8 cellular contexts compared by ENCODE assay signal in the genomic region with DNA sequence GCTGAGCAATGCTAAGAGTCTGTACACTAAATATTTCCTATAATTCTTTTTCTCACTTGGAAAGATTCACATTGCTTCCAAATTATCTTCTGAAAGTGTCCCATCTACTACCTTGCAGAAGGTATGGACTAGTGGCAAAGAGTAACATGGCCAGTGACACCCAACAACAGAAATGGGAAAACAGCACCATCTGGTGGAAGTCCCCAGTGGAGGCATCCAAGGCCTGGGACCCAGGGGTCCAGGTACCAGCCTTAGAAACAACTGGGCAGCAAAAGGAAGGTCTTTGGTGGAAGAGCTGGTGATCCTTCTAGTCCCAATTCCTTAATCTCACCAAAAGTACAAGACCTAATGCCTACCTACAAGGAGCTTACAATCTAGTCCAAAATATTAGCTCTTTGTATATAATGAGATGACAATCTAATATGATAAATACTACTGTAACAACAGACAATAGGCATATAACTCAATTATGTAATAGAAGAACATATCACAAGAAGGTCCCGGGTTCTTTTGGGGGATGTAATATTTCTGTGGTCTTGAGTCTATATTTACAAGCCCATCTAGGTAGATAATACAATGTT. TPM values are rescaled to one million over a fixed set of nuclear protein-coding genes. Genes with fewer than 3 reads are reported as not detected.
DNase-seq lines count a peak whose midpoint lies in the region; ATAC-seq and TF ChIP-seq lines count a peak whose summit lies in the region.

No MANE protein-coding gene starts in this region.

- no peak overlapping the region for H3K9ac ChIP-seq in OCI-LY1 (ENCODE audit: low read length)

- H3K4me1 ChIP-seq in OCI-LY1 (ENCODE audit: insufficient read depth, low read length, severe bottlenecking): no peaks in the 10 kb centered on the region

- H3K9me3 Mint-ChIP-seq in CD14-positive monocyte: no peaks in the 10 kb centered on the region
- H3K9me3 Mint-ChIP-seq in brain: no peaks in the 10 kb centered on the region
- H3K9me3 Mint-ChIP-seq in naive thymus-derived CD8-positive, alpha-beta T cell: no peaks in the 10 kb centered on the region

- no peaks in the 10 kb centered on the region for H3K4me1 Mint-ChIP-seq in CD14-positive monocyte
- no peaks in the 10 kb centered on the region for H3K4me1 Mint-ChIP-seq in brain
- peaks cover 15 to 41% (median 37%) of the 10 kb centered on the region in 4 donors for H3K4me1 Mint-ChIP-seq in naive thymus-derived CD8-positive, alpha-beta T cell

- no peaks in the 10 kb centered on the region for H3F3A ChIP-seq in OCI-LY1 (ENCODE audit: insufficient read depth, low read length)

- intact Hi-C loops in CD14-positive monocyte (cut with micrococcal nuclease): no loop called here

- no peaks in the 10 kb centered on the region for H3K9me2 ChIP-seq in OCI-LY1 (ENCODE audit: low read depth, low read length)

- H3K27ac Mint-ChIP-seq in CD14-positive monocyte (no peak overlapping the region), brain (no peak overlapping the region)
- peak overlapping the region in 2 of 10 donors; percentile 45 to 72 for H3K27ac Mint-ChIP-seq in naive thymus-derived CD8-positive, alpha-beta T cell

- POLR2A ChIA-PET in naive thymus-derived CD8-positive, alpha-beta T cell (lab: Charles Lee): interaction anchor here (1.2 kb wide), 1 partner anchor 79 kb away, joined by 4 read pairs; no protein-coding TSS in a partner anchor

- DNase-seq in CD14-positive monocyte (ENCODE audit: low spot score): no peak
- peak in 6 of 10 donors; percentile 6 to 25 (median 12) for DNase-seq in naive thymus-derived CD8-positive, alpha-beta T cell

- no peak overlapping the region for H3K4me2 ChIP-seq in OCI-LY1 (ENCODE audit: low read length)

- H3K27me3 Mint-ChIP-seq in CD14-positive monocyte (ENCODE audit: low read depth in 3 of 3) (peaks cover 6 to 32% (median 8%) of the 10 kb centered on the region in 3 donors), brain (peaks cover 35% of the 10 kb centered on the region)
- no peaks in the 10 kb centered on the region for H3K27me3 Mint-ChIP-seq in naive thymus-derived CD8-positive, alpha-beta T cell

- H3K4me3 Mint-ChIP-seq in CD14-positive monocyte (no peak overlapping the region), brain (no peak overlapping the region)
- no peak overlapping the region for H3K4me3 Mint-ChIP-seq in naive thymus-derived CD8-positive, alpha-beta T cell

- no peaks in the 10 kb centered on the region for H3K9me3 ChIP-seq in OCI-LY1 (ENCODE audit: low read length)

- H2AFZ ChIP-seq in OCI-LY1 (ENCODE audit: low read length): no peak overlapping the region

- no peak overlapping the region for H3K27ac ChIP-seq in OCI-LY1 (ENCODE audit: low read depth, low read length, poor library complexity, severe bottlenecking)

- H3K36me3 Mint-ChIP-seq in CD14-positive monocyte (no peaks in the 10 kb centered on the region), brain (no peaks in the 10 kb centered on the region)
- H3K36me3 Mint-ChIP-seq in naive thymus-derived CD8-positive, alpha-beta T cell: peaks cover 0 to 40% (median 3%) of the 10 kb centered on the region in 3 donors

- H3K79me2 ChIP-seq in OCI-LY1 (ENCODE audit: insufficient read depth, low read length): no peaks in the 10 kb centered on the region

- no peak overlapping the region for H3K4me3 ChIP-seq in OCI-LY1 (ENCODE audit: low read depth, low read length, poor library complexity, severe bottlenecking)

- no peaks in the 10 kb centered on the region for H3K36me3 ChIP-seq in OCI-LY1 (ENCODE audit: insufficient read depth, low read length)

- no peaks in the 10 kb centered on the region for H3K27me3 ChIP-seq in OCI-LY1 (ENCODE audit: insufficient read depth, low read length)

- TF ChIP-seq CTCF in CD14-positive monocyte (IDR thresholded peaks at IDR 0.05) (peak; percentile 47), OCI-LY1 (IDR thresholded peaks at IDR 0.05; ENCODE audit: low read length) (peak; percentile 87), brain (conservative IDR thresholded peaks at IDR 0.05) (peak; percentile 35 to 36)

- peak; percentile 39 for ATAC-seq in GM18867 (IDR thresholded peaks at IDR 0.05; ENCODE audit: unreplicated experiment)
- ATAC-seq in naive thymus-derived CD8-positive, alpha-beta T cell: peak; percentile 44 to 58
- no peak for ATAC-seq in GM18498 (IDR thresholded peaks at IDR 0.05; ENCODE audit: unreplicated experiment)
- ATAC-seq in HG03460 (IDR thresholded peaks at IDR 0.05; ENCODE audit: unreplicated experiment): no peak
- ATAC-seq in GM19463 (IDR thresholded peaks at IDR 0.05; ENCODE audit: unreplicated experiment): no peak

- no peaks in the 10 kb centered on the region for H4K20me1 ChIP-seq in OCI-LY1 (ENCODE audit: insufficient read depth, low read length)

RNA-seq across cellular contexts. Expression of a gene that starts 55.3 kb away (rescaled TPM):
- polyA plus RNA-seq in CD14-positive monocyte: 1 to 10 TPM in 1 of 2 donors, under 1 TPM in 1; 0.52 to 1.0 TPM
- 4.8 TPM for polyA plus RNA-seq in brain (ENCODE audit: insufficient read depth, low read depth, low replicate concordance)
- 10 to 100 TPM; 73.0 to 74.6 TPM for total RNA-seq in naive thymus-derived CD8-positive, alpha-beta T cell
- polyA plus RNA-seq in naive thymus-derived CD8-positive, alpha-beta T cell: 100 to 1,000 TPM; 223 to 237 (median 230) TPM

Comparison
In these comparisons a context has a peak if more than half of its experiments do, and no peak if none do; other contexts are left out.
1. CTCF ChIP-seq: peak in every context shown above with its lines; median percentile 87 in OCI-LY1; 47 in CD14-positive monocyte; 36 in brain.
2. ATAC-seq: peak in GM18867 (single experiment) and naive thymus-derived CD8-positive, alpha-beta T cell (2 of 2); none in GM18498 (single experiment), HG03460 (single experiment) and GM19463 (single experiment).
3. RNA of a gene that starts 55.3 kb away (polyA plus RNA-seq): 223 to 237 TPM in naive thymus-derived CD8-positive, alpha-beta T cell; 4.8 TPM in brain (single experiment) and 0.52 to 1.0 TPM in CD14-positive monocyte; every median in the first group is over 10 times any median in the second.